Comparison of ENCODE assay signal across 7 cellular contexts in genomic region chr1:42766723-42767509, GRCh38. TPM values are rescaled to one million over a fixed set of nuclear protein-coding genes. Genes with fewer than 3 reads are reported as not detected.
A peak's percentile ranks its signal among the peaks of the same experiment; 100 is the strongest.
DNase-seq lines count a peak whose midpoint lies in the region; ATAC-seq and TF ChIP-seq lines count a peak whose summit lies in the region.

C1orf50 (plus strand) TSS chr1:42767249; CDS start chr1:42767312, 63 bp downstream.
P3H1 (minus strand) TSS chr1:42767028; CDS start chr1:42766971, 57 bp downstream.

- peak within 1 kb of the TSS; percentile 85 for H3K4me2 ChIP-seq in hepatocyte

- peak; percentile 99 for DNase-seq in NCI-H2029 treated with DMSO at 0.1 percent for 48 hours (lab: John Stamatoyannopoulos, UW)
- DNase-seq in T1000 (lab: John Stamatoyannopoulos, UW), result peak; percentile 99
- DNase-seq in astrocyte of the hippocampus (ENCODE audit: low read depth, low spot score), result peak; percentile 100
- DNase-seq in hepatocyte (ENCODE audit: low spot score), result peak; percentile 100
- DNase-seq in renal cortical epithelial cell (ENCODE audit: low read depth), result peak; percentile 97

- 1% methylated on average over 75 of the region's 84 CpGs for WGBS in hepatocyte (ENCODE audit: low lambda C conversion rate, missing lambda C conversion rate)

- peaks cover 10% of the 10 kb centered on the region for H3K4me1 ChIP-seq in hepatocyte (ENCODE audit: insufficient read depth)

- H4K20me1 ChIP-seq in hepatocyte (ENCODE audit: insufficient read depth, poor library complexity, severe bottlenecking), result peaks cover 8% of the 10 kb centered on the region

- H3K79me2 ChIP-seq in hepatocyte, result peaks cover 84% of the 10 kb centered on the region

- no peaks in the 10 kb centered on the region for H3K9me2 ChIP-seq in hepatocyte (replicated peaks; ENCODE audit: insufficient read depth)

- H3K27ac ChIP-seq in hepatocyte, result peak within 1 kb of the TSS; percentile 84

- ATAC-seq in GM18511 (IDR thresholded peaks at IDR 0.05; ENCODE audit: unreplicated experiment), result peak; percentile 87
- ATAC-seq in HG03025 (IDR thresholded peaks at IDR 0.05; ENCODE audit: low FRiP score, unreplicated experiment), result peak; percentile 88

- peak within 1 kb of the TSS; percentile 16 for H2AFZ ChIP-seq in hepatocyte

- H3K27me3 ChIP-seq in hepatocyte, result no peaks in the 10 kb centered on the region

- no peaks in the 10 kb centered on the region for H3K36me3 ChIP-seq in hepatocyte (replicated peaks; ENCODE audit: insufficient read depth, low read depth)

- H3K9me3 ChIP-seq in hepatocyte (ENCODE audit: low read depth), result no peaks in the 10 kb centered on the region

- H3K4me3 ChIP-seq in hepatocyte, result peak within 1 kb of the TSS; percentile 65

- no peak for TF ChIP-seq CTCF in hepatocyte (IDR thresholded peaks at IDR 0.05; ENCODE audit: poor library complexity)

RNA-seq across cellular contexts. Expression of gene C1orf50, which starts in this region (rescaled TPM):
- total RNA-seq in hepatocyte (5.7 and 12.6 TPM in 2 replicates), renal cortical epithelial cell (6.6 and 8.2 TPM in 2 replicates)
- 11.9 and 15.2 TPM in 2 replicates for polyA plus RNA-seq in hepatocyte

RNA-seq across cellular contexts. Expression of gene P3H1, which starts in this region (rescaled TPM):
- total RNA-seq in hepatocyte (94.6 and 102 TPM in 2 replicates), renal cortical epithelial cell (38.9 and 69.6 TPM in 2 replicates)
- polyA plus RNA-seq in hepatocyte, result 192 and 201 TPM in 2 replicates

Comparison
In these comparisons a context has a peak if more than half of its experiments do, and no peak if none do; other contexts are left out.
1. Peak in every context shown above with its lines: DNase-seq, ATAC-seq, H3K4me3 ChIP-seq and H3K27ac ChIP-seq.